12 cellular contexts compared by ENCODE assay signal in the genomic region with DNA sequence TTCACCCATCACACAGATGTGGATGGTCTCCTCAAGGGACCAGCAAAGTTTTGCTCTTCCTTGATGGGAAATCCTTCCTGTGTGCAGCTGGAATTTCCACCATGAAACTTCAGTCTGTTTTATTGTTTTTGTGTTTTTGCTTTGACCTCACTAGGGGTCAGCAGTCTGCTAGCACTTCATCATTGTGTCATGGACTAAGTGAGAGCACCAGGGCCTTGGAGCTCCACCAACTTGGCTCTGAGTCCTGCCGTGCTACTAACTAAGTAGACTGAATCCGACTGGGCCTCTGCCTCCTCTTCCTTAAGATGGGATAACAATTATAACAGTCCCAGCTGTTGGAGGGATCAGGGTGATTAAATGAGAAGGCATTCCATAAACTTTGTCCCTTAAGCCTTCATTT.
A peak's percentile ranks its signal among the peaks of the same experiment; 100 is the strongest.
DNase-seq lines count a peak whose midpoint lies in the region; ATAC-seq and TF ChIP-seq lines count a peak whose summit lies in the region.
"Had no signal": no experiment of that assay in that cellular context is flagged by ENCODE, and none has a peak within 500 bp of the region (broad histone marks: within the 10 kb centered on the region; RNA-seq: fewer than 3 reads in every experiment).

No MANE protein-coding gene starts in this region.

- no peak for TF ChIP-seq EP300 in esophagus muscularis mucosa (IDR thresholded peaks at IDR 0.05)

- no peak for TF ChIP-seq CTCF in esophagus muscularis mucosa (IDR thresholded peaks at IDR 0.05)
- TF ChIP-seq CTCF in lower leg skin (IDR thresholded peaks at IDR 0.05): no peak
- no peak for TF ChIP-seq CTCF in vagina (IDR thresholded peaks at IDR 0.05)

- H3K9me3 ChIP-seq in esophagus muscularis mucosa (no peaks in the 10 kb centered on the region), vagina (no peaks in the 10 kb centered on the region)
- H3K9me3 ChIP-seq: A549 had no signal

- peak overlapping the region in 1 of 4 donors; percentile 21 for H3K27ac ChIP-seq in esophagus muscularis mucosa (replicated peaks in 1 of 4)
- H3K27ac ChIP-seq in vagina: peak overlapping the region; percentile 77
- H3K27ac ChIP-seq: A549, PC-9 had no signal

- ATAC-seq in GM21390 (IDR thresholded peaks at IDR 0.05; ENCODE audit: unreplicated experiment) (no peak), GM18519 (IDR thresholded peaks at IDR 0.05; ENCODE audit: low FRiP score, unreplicated experiment) (no peak)
- ATAC-seq: A549 had no signal

- DNase-seq in NCI-H82 (lab: John Stamatoyannopoulos, UW) (peak; percentile 50), NCI-H82 treated with DMSO at 0.1 percent for 48 hours (lab: John Stamatoyannopoulos, UW; ENCODE audit: unreplicated experiment) (no peak), esophagus muscularis mucosa (ENCODE audit: extremely low spot score) (peak; percentile 93), lower leg skin (ENCODE audit: low spot score in 2 of 2) (peak; percentile 59 to 87), vagina (ENCODE audit: extremely low spot score in 2 of 2) (no peak), HUDEP-2 (lab: John Stamatoyannopoulos, UW; ENCODE audit: unreplicated experiment in 76 of 76) (no peak)
- DNase-seq: activated CD4-positive, alpha-beta memory T cell treated with anti-CD3 and anti-CD28 coated beads for 36 hours; Karpas-422 had no signal

- 11% methylated on average over 2 of the region's 2 CpGs for WGBS in esophagus muscularis mucosa
- 38 to 46% methylated on average over 2 of the region's 2 CpGs for WGBS in lower leg skin, 2 donors

- no peaks in the 10 kb centered on the region for H3K36me3 ChIP-seq in esophagus muscularis mucosa
- no peaks in the 10 kb centered on the region for H3K36me3 ChIP-seq in vagina

- intact Hi-C loops in esophagus muscularis mucosa (cut with DNase I): no loop called here
- intact Hi-C loops in lower leg skin (cut with DNase I; ENCODE audit: low total_unique reads): no loop called here
- intact Hi-C loops in vagina (cut with DNase I): no loop called here

- H3K4me1 ChIP-seq in esophagus muscularis mucosa (peaks cover 10 to 20% (median 14%) of the 10 kb centered on the region in 4 donors), vagina (peaks cover 16% of the 10 kb centered on the region)
- H3K4me1 ChIP-seq: A549 had no signal

- H3K4me3 ChIP-seq in esophagus muscularis mucosa (no peak overlapping the region), lower leg skin (ENCODE audit: low read depth, poor library complexity, severe bottlenecking) (no peak overlapping the region), vagina (no peak overlapping the region)
- H3K4me3 ChIP-seq: A549, PC-9 had no signal

- no peak for TF ChIP-seq POLR2A in esophagus muscularis mucosa (IDR thresholded peaks at IDR 0.05; ENCODE audit: low read depth)
- no peak for TF ChIP-seq POLR2A in lower leg skin (IDR thresholded peaks at IDR 0.05)
- TF ChIP-seq POLR2A in vagina (IDR thresholded peaks at IDR 0.05): no peak

- H3K27me3 ChIP-seq in esophagus muscularis mucosa (no peaks in the 10 kb centered on the region), vagina (no peaks in the 10 kb centered on the region)

Comparison
In these comparisons a context has a peak if more than half of its experiments do, and no peak if none do; other contexts are left out.
1. DNase-seq: peak in NCI-H82 (single experiment), esophagus muscularis mucosa (single experiment) and lower leg skin (2 of 2); none in NCI-H82 treated with DMSO at 0.1 percent for 48 hours (single experiment), vagina (0 of 2) and HUDEP-2 (0 of 76).